ENCODE assay signal across 1 cellular context in genomic region chr22:45577746-45578523, GRCh38.
TF ChIP-seq lines count a peak whose summit lies in the region.

No MANE protein-coding gene starts in this region.

TF ChIP-seq in HepG2, 621 proteins besides CTCF, POLR2A, EP300 and RAD21 (continued from another document):
- TF ChIP-seq THRA (CRISPR knock-in tag; IDR thresholded peaks at IDR 0.05; ENCODE audit: borderline replicate concordance) (peak; percentile 47; the same call in 1 of the 2 replicates), FOXC1 (CRISPR knock-in tag; IDR thresholded peaks at IDR 0.05; ENCODE audit: borderline replicate concordance) (peak; percentile 73; the same call in 1 of the 2 replicates), ZBTB33 (CRISPR knock-in tag; IDR thresholded peaks at IDR 0.05) (peak; percentile 59), ZNF768 (CRISPR knock-in tag; IDR thresholded peaks at IDR 0.05) (0 out of 2 replicates have a peak, but pooled peaks have one; percentile 16), RXRB (CRISPR knock-in tag; IDR thresholded peaks at IDR 0.05; ENCODE audit: borderline replicate concordance) (no peak; the same call in 1 of the 2 replicates), GATAD2A (CRISPR knock-in tag; IDR thresholded peaks at IDR 0.05) (peak; percentile 51), ZBTB26 (CRISPR knock-in tag; IDR thresholded peaks at IDR 0.05; ENCODE audit: borderline replicate concordance) (0 out of 2 replicates have a peak, but pooled peaks have one; percentile 30), ZSCAN31 (CRISPR knock-in tag; IDR thresholded peaks at IDR 0.05; ENCODE audit: low read depth) (no peak), RXRA (CRISPR knock-in tag; IDR thresholded peaks at IDR 0.05) (peak; percentile 21; the same call in 1 of the 2 replicates), ZNF816 (CRISPR knock-in tag; IDR thresholded peaks at IDR 0.05; ENCODE audit: borderline replicate concordance) (no peak), KDM5B (CRISPR knock-in tag; IDR thresholded peaks at IDR 0.05; ENCODE audit: borderline replicate concordance) (peak; percentile 45; the same call in 1 of the 2 replicates), SIN3B (IDR thresholded peaks at IDR 0.05; ENCODE audit: low read length) (peak; percentile 43; the same call in 1 of the 2 replicates), MIXL1 (CRISPR knock-in tag; IDR thresholded peaks at IDR 0.05) (0 out of 2 replicates have a peak, but pooled peaks have one; percentile 23), ZNF878 (CRISPR knock-in tag; IDR thresholded peaks at IDR 0.05) (no peak), ZNF777 (CRISPR knock-in tag; IDR thresholded peaks at IDR 0.05) (peak; percentile 93), ARID5B (CRISPR knock-in tag; IDR thresholded peaks at IDR 0.05) (peak; percentile 32; the same call in 1 of the 2 replicates), ETV6 (CRISPR knock-in tag; conservative IDR thresholded peaks at IDR 0.05) (no peak), ZBTB38 (CRISPR knock-in tag; IDR thresholded peaks at IDR 0.05) (peak; percentile 78), IRF2 (CRISPR knock-in tag; IDR thresholded peaks at IDR 0.05) (0 out of 2 replicates have a peak, but pooled peaks have one; percentile 22), MTA3 (CRISPR knock-in tag; IDR thresholded peaks at IDR 0.05) (no peak), MAX (IDR thresholded peaks at IDR 0.05) (peak; percentile 26; the same call in 1 of the 2 replicates), ZNF614 (CRISPR knock-in tag; IDR thresholded peaks at IDR 0.05; ENCODE audit: borderline replicate concordance) (0 out of 2 replicates have a peak, but pooled peaks have one; percentile 25), ZNF101 (CRISPR knock-in tag; IDR thresholded peaks at IDR 0.05; ENCODE audit: borderline replicate concordance, low read depth) (no peak), NCOA2 (CRISPR knock-in tag; IDR thresholded peaks at IDR 0.05) (0 out of 2 replicates have a peak, but pooled peaks have one; percentile 16), SAP130 (CRISPR knock-in tag; IDR thresholded peaks at IDR 0.05; ENCODE audit: low read depth) (0 out of 2 replicates have a peak, but pooled peaks have one; percentile 17), ZNF674 (CRISPR knock-in tag; IDR thresholded peaks at IDR 0.05; ENCODE audit: low read depth) (no peak), JUNB (CRISPR knock-in tag; IDR thresholded peaks at IDR 0.05; ENCODE audit: borderline replicate concordance) (no peak), LCORL (IDR thresholded peaks at IDR 0.05) (no peak), LCORL (CRISPR knock-in tag; IDR thresholded peaks at IDR 0.05) (0 out of 2 replicates have a peak, but pooled peaks have one; percentile 47), ZBTB7B (CRISPR knock-in tag; IDR thresholded peaks at IDR 0.05) (peak; percentile 36; the same call in 1 of the 2 replicates), STAG1 (CRISPR knock-in tag; IDR thresholded peaks at IDR 0.05) (peak; percentile 98), ZBTB37 (CRISPR knock-in tag; IDR thresholded peaks at IDR 0.05) (no peak), ZNF205 (CRISPR knock-in tag; IDR thresholded peaks at IDR 0.05) (0 out of 2 replicates have a peak, but pooled peaks have one; percentile 27), SOX6 (IDR thresholded peaks at IDR 0.05) (no peak), SOX6 (CRISPR knock-in tag; IDR thresholded peaks at IDR 0.05) (0 out of 2 replicates have a peak, but pooled peaks have one; percentile 15), TOPORS (CRISPR knock-in tag; IDR thresholded peaks at IDR 0.05) (no peak), HOXA3 (CRISPR knock-in tag; IDR thresholded peaks at IDR 0.05) (peak; percentile 36; the same call in 1 of the 2 replicates), CERS6 (CRISPR knock-in tag; IDR thresholded peaks at IDR 0.05) (no peak), RFX3 (CRISPR knock-in tag; IDR thresholded peaks at IDR 0.05) (no peak), ZBTB39 (CRISPR knock-in tag; IDR thresholded peaks at IDR 0.05) (no peak), SOX13 (IDR thresholded peaks at IDR 0.05) (no peak), SOX13 (CRISPR knock-in tag; conservative IDR thresholded peaks at IDR 0.05 in 1 of 2, IDR thresholded peaks at IDR 0.05 in 1 of 2) (no peak), ZNF331 (CRISPR knock-in tag; IDR thresholded peaks at IDR 0.05) (peak; percentile 27; the same call in 1 of the 2 replicates), KDM3A (CRISPR knock-in tag; IDR thresholded peaks at IDR 0.05; ENCODE audit: low read depth) (0 out of 2 replicates have a peak, but pooled peaks have one; percentile 50), ZNF652 (CRISPR knock-in tag; IDR thresholded peaks at IDR 0.05; ENCODE audit: borderline replicate concordance, low read depth) (no peak), ZNF124 (CRISPR knock-in tag; IDR thresholded peaks at IDR 0.05) (0 out of 2 replicates have a peak, but pooled peaks have one; percentile 52), ZNF232 (CRISPR knock-in tag; IDR thresholded peaks at IDR 0.05; ENCODE audit: borderline replicate concordance) (no peak)
- TF ChIP-seq, protein P1, sequence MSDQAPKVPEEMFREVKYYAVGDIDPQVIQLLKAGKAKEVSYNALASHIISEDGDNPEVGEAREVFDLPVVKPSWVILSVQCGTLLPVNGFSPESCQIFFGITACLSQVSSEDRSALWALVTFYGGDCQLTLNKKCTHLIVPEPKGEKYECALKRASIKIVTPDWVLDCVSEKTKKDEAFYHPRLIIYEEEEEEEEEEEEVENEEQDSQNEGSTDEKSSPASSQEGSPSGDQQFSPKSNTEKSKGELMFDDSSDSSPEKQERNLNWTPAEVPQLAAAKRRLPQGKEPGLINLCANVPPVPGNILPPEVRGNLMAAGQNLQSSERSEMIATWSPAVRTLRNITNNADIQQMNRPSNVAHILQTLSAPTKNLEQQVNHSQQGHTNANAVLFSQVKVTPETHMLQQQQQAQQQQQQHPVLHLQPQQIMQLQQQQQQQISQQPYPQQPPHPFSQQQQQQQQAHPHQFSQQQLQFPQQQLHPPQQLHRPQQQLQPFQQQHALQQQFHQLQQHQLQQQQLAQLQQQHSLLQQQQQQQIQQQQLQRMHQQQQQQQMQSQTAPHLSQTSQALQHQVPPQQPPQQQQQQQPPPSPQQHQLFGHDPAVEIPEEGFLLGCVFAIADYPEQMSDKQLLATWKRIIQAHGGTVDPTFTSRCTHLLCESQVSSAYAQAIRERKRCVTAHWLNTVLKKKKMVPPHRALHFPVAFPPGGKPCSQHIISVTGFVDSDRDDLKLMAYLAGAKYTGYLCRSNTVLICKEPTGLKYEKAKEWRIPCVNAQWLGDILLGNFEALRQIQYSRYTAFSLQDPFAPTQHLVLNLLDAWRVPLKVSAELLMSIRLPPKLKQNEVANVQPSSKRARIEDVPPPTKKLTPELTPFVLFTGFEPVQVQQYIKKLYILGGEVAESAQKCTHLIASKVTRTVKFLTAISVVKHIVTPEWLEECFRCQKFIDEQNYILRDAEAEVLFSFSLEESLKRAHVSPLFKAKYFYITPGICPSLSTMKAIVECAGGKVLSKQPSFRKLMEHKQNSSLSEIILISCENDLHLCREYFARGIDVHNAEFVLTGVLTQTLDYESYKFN (CRISPR knock-in tag; conservative IDR thresholded peaks at IDR 0.05) = no peak
